8 cellular contexts compared by ENCODE assay signal in the genomic region with DNA sequence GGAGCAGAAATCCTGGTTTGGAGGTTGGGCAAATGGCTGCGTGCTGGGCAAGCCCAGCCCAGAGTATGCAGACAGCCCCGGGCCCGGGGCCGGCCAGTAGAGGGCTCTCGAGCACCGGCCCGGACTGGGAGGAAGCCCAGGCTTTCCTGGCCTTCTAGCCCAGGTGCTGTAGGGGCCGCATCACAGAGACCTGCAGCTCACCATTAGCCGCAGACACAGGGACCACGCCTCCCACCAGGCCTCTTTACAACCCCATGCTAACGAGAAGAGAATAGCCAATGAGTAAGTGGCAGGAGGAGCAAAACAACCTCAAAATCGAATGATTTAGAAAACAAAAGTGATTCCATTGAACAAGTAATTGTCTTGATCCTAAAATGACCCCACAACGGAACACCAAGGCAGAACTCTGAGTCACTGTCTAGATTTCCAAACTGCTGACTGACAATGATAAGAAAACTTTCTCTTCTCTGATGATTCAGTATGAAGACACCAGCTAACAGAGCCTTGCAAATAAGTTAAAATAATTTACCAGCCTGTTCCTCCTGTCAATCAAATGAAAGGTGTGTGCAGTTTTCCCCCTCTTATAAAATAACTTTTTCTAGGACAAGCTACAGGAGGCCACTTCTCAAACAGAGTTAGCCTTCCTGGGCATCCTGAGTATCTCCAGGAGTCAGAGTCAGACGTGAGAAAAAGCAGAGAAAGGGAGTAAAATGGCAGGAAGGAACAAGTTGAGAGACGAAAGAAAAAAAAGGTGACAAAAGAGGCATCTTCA.
A peak's percentile ranks its signal among the peaks of the same experiment; 100 is the strongest.
DNase-seq lines count a peak whose midpoint lies in the region; ATAC-seq and TF ChIP-seq lines count a peak whose summit lies in the region.

No MANE protein-coding gene starts in this region.

- TF ChIP-seq CTCF in sigmoid colon (IDR thresholded peaks at IDR 0.05) (peak; percentile 58 to 91 (median 73)), suprapubic skin (IDR thresholded peaks at IDR 0.05) (peak in 1 of 2 donors; percentile 70)

- H3K4me1 ChIP-seq in adipocyte (ENCODE audit: control insufficient read depth, insufficient read depth, low read length): peaks cover 16% of the 10 kb centered on the region
- no peaks in the 10 kb centered on the region for H3K4me1 ChIP-seq in right cardiac atrium (ENCODE audit: control insufficient read depth, insufficient read depth, low read length)
- H3K4me1 ChIP-seq in sigmoid colon: peaks cover 0 to 16% (median 7%) of the 10 kb centered on the region in 4 donors
- H3K4me1 ChIP-seq in suprapubic skin: peaks cover 11% of the 10 kb centered on the region

- H3K9me3 ChIP-seq in adipocyte (ENCODE audit: control insufficient read depth, low read length) (no peaks in the 10 kb centered on the region), right cardiac atrium (ENCODE audit: control insufficient read depth, low read length) (no peaks in the 10 kb centered on the region), sigmoid colon (no peaks in the 10 kb centered on the region), suprapubic skin (no peaks in the 10 kb centered on the region)

- DNase-seq in DMS79 (lab: John Stamatoyannopoulos, UW): peak; percentile 11
- peak; percentile 80 for DNase-seq in M059J (ENCODE audit: low read depth)
- DNase-seq in T-helper 1 cell: peak; percentile 31 to 67 (median 51)
- DNase-seq in adipocyte (ENCODE audit: low read depth): peak; percentile 76
- peak; percentile 53 to 86 (median 85) for DNase-seq in right cardiac atrium
- DNase-seq in sigmoid colon: peak; percentile 78
- DNase-seq in suprapubic skin (ENCODE audit: low spot score in 2 of 2): no peak

- TF ChIP-seq POLR2A in sigmoid colon (IDR thresholded peaks at IDR 0.05) (no peak), suprapubic skin (IDR thresholded peaks at IDR 0.05) (no peak)

- H3K27ac ChIP-seq in right cardiac atrium (ENCODE audit: low read length) (no peak overlapping the region), sigmoid colon (peak overlapping the region in 1 of 4 donors; percentile 68), suprapubic skin (no peak overlapping the region)

- H3K27me3 ChIP-seq in adipocyte (replicated peaks; ENCODE audit: control insufficient read depth, insufficient read depth, low read length): peaks cover 6% of the 10 kb centered on the region
- H3K27me3 ChIP-seq in right cardiac atrium (ENCODE audit: control insufficient read depth, insufficient read depth): no peaks in the 10 kb centered on the region
- H3K27me3 ChIP-seq in sigmoid colon: no peaks in the 10 kb centered on the region
- H3K27me3 ChIP-seq in suprapubic skin: no peaks in the 10 kb centered on the region

- intact Hi-C loops in right cardiac atrium (cut with DNase I): loop anchor here (5.0 to 10.0 kb wide), 4 partner anchors 225 to 283 kb away; partner anchors contain the start of gene CRYGS (in 2 of the 4)
- intact Hi-C loops in sigmoid colon (cut with DNase I): loop anchor here (1.0 to 10.0 kb wide), 2 partner anchors 105 to 281 kb away; partner anchors contain the start of gene DGKG

- TF ChIP-seq EP300 in sigmoid colon (IDR thresholded peaks at IDR 0.05) (no peak), suprapubic skin (IDR thresholded peaks at IDR 0.05) (no peak)

- H3K36me3 ChIP-seq in adipocyte (ENCODE audit: control insufficient read depth, insufficient read depth, low read length, severe bottlenecking): no peaks in the 10 kb centered on the region
- peaks cover 0 to 6% (median 0%) of the 10 kb centered on the region in 4 donors for H3K36me3 ChIP-seq in sigmoid colon
- no peaks in the 10 kb centered on the region for H3K36me3 ChIP-seq in suprapubic skin

- ATAC-seq in GM21786 (IDR thresholded peaks at IDR 0.05; ENCODE audit: unreplicated experiment) (peak; percentile 55), right cardiac atrium (peak; percentile 91 to 94)

- peak overlapping the region; percentile 3 for H3K4me3 ChIP-seq in adipocyte (ENCODE audit: low read length)
- no peak overlapping the region for H3K4me3 ChIP-seq in right cardiac atrium (ENCODE audit: low read length)
- no peak overlapping the region for H3K4me3 ChIP-seq in sigmoid colon
- H3K4me3 ChIP-seq in suprapubic skin: no peak overlapping the region

- WGBS in right cardiac atrium: 23% methylated on average over 15 of the region's 15 CpGs
- 17 to 23% methylated on average over 15 of the region's 15 CpGs for WGBS in sigmoid colon, 2 donors
- 47% methylated on average over 15 of the region's 15 CpGs for WGBS in suprapubic skin

- no peak overlapping the region for H3K9ac ChIP-seq in adipocyte (ENCODE audit: low read length)

Comparison
In these comparisons a context has a peak if more than half of its experiments do, and no peak if none do; other contexts are left out.
1. DNase-seq: peak in DMS79 (single experiment), M059J (single experiment), T-helper 1 cell (5 of 5), adipocyte (single experiment), right cardiac atrium (3 of 3) and sigmoid colon (single experiment); none in suprapubic skin (0 of 2).